In genomic region chr19:6464070-6464873, GRCh38 we compare ENCODE assay signal across 1 cellular context.
TF ChIP-seq lines count a peak whose summit lies in the region.

CRB3 (plus strand) TSS chr19:6464271; CDS start chr19:6464702, 431 bp downstream.

TF ChIP-seq in HepG2, 621 proteins besides CTCF, POLR2A, EP300 and RAD21 (continued from another document and continues in another):
- 0 out of 2 replicates have a peak, but pooled peaks have one; percentile 11 for TF ChIP-seq ZNF784 (CRISPR knock-in tag; IDR thresholded peaks at IDR 0.05; ENCODE audit: borderline replicate concordance)
- TF ChIP-seq ZNF576 (CRISPR knock-in tag; IDR thresholded peaks at IDR 0.05) = 0 out of 2 replicates have a peak, but pooled peaks have one; percentile 47
- peak; percentile 53; the same call in 1 of the 2 replicates for TF ChIP-seq NR2F6 (IDR thresholded peaks at IDR 0.05)
- TF ChIP-seq NR2F6 (CRISPR knock-in tag; IDR thresholded peaks at IDR 0.05) = peak; percentile 32; the same call in 1 of the 2 replicates
- no peak for TF ChIP-seq GTF3A (CRISPR knock-in tag; conservative IDR thresholded peaks at IDR 0.05)
- TF ChIP-seq SMYD3 (CRISPR knock-in tag; IDR thresholded peaks at IDR 0.05) = no peak
- no peak for TF ChIP-seq ZBTB33 (CRISPR knock-in tag; IDR thresholded peaks at IDR 0.05)
- TF ChIP-seq ZNF275 (CRISPR knock-in tag; IDR thresholded peaks at IDR 0.05; ENCODE audit: borderline replicate concordance) = no peak
- no peak for TF ChIP-seq AHR (CRISPR knock-in tag; IDR thresholded peaks at IDR 0.05)
- peak; percentile 80 for TF ChIP-seq RBFOX2 (IDR thresholded peaks at IDR 0.05; ENCODE audit: low read depth, low read length)
- TF ChIP-seq BRD4 (CRISPR knock-in tag; IDR thresholded peaks at IDR 0.05) = no peak
- TF ChIP-seq ZNF335 (CRISPR knock-in tag; IDR thresholded peaks at IDR 0.05) = peak; percentile 52
- TF ChIP-seq FOXK2 (IDR thresholded peaks at IDR 0.05) = no peak
- TF ChIP-seq PRPF4 (IDR thresholded peaks at IDR 0.05; ENCODE audit: low read depth, low read length, poor library complexity, severe bottlenecking) = no peak
- peak; percentile 44 for TF ChIP-seq AGO2 (optimal IDR thresholded peaks at IDR 0.05; ENCODE audit: low read depth, low read length)
- no peak for TF ChIP-seq ZFP36L1 (CRISPR knock-in tag; IDR thresholded peaks at IDR 0.05)
- TF ChIP-seq SNAPC2 (CRISPR knock-in tag; IDR thresholded peaks at IDR 0.05) = no peak
- peak; percentile 63; the same call in 1 of the 2 replicates for TF ChIP-seq SRY (CRISPR knock-in tag; IDR thresholded peaks at IDR 0.05)
- TF ChIP-seq KLF15 (CRISPR knock-in tag; IDR thresholded peaks at IDR 0.05; ENCODE audit: borderline replicate concordance) = peak; percentile 15; the same call in 1 of the 2 replicates
- peak; percentile 58 for TF ChIP-seq HOXA3 (CRISPR knock-in tag; IDR thresholded peaks at IDR 0.05)
- 0 out of 2 replicates have a peak, but pooled peaks have one; percentile 44 for TF ChIP-seq ZNF83 (CRISPR knock-in tag; IDR thresholded peaks at IDR 0.05; ENCODE audit: borderline replicate concordance)
- no peak for TF ChIP-seq ZMAT5 (CRISPR knock-in tag; IDR thresholded peaks at IDR 0.05; ENCODE audit: borderline replicate concordance, low read depth)
- TF ChIP-seq ZC3H13 (CRISPR knock-in tag; IDR thresholded peaks at IDR 0.05) = no peak
- peak; percentile 14; the same call in 1 of the 2 replicates for TF ChIP-seq KDM5B (CRISPR knock-in tag; IDR thresholded peaks at IDR 0.05; ENCODE audit: borderline replicate concordance)
- no peak for TF ChIP-seq NPAS2 (CRISPR knock-in tag; IDR thresholded peaks at IDR 0.05; ENCODE audit: borderline replicate concordance)
- TF ChIP-seq ELF3 (CRISPR knock-in tag; IDR thresholded peaks at IDR 0.05) = peak; percentile 57; the same call in 1 of the 2 replicates
- no peak for TF ChIP-seq PRDM10 (CRISPR knock-in tag; IDR thresholded peaks at IDR 0.05; ENCODE audit: low read depth)
- TF ChIP-seq NR2C2 (CRISPR knock-in tag; IDR thresholded peaks at IDR 0.05; ENCODE audit: borderline replicate concordance) = peak; percentile 76
- TF ChIP-seq YY1 (IDR thresholded peaks at IDR 0.05; ENCODE audit: insufficient read depth, insufficient replicate concordance, low read depth, low read length) = peak; percentile 26
- TF ChIP-seq ZNF607 (CRISPR knock-in tag; IDR thresholded peaks at IDR 0.05; ENCODE audit: borderline replicate concordance) = peak; percentile 15; the same call in 1 of the 2 replicates
- no peak for TF ChIP-seq MIER3 (CRISPR knock-in tag; IDR thresholded peaks at IDR 0.05; ENCODE audit: borderline replicate concordance)
- TF ChIP-seq ZNF44 (CRISPR knock-in tag; IDR thresholded peaks at IDR 0.05) = peak; percentile 40; the same call in 1 of the 2 replicates
- no peak for TF ChIP-seq ZNF629 (CRISPR knock-in tag; conservative IDR thresholded peaks at IDR 0.05)
- TF ChIP-seq PAXIP1 (CRISPR knock-in tag; conservative IDR thresholded peaks at IDR 0.05) = peak; percentile 58
- peak; percentile 69; the same call in 1 of the 2 replicates for TF ChIP-seq KDM2A (CRISPR knock-in tag; IDR thresholded peaks at IDR 0.05; ENCODE audit: borderline replicate concordance, low read depth)
- TF ChIP-seq GMEB1 (CRISPR knock-in tag; IDR thresholded peaks at IDR 0.05; ENCODE audit: borderline replicate concordance) = peak; percentile 53; the same call in 1 of the 2 replicates
- peak; percentile 2; the same call in 1 of the 3 replicates for TF ChIP-seq MXI1 (IDR thresholded peaks at IDR 0.05; ENCODE audit: borderline replicate concordance, low read depth, low read length)
- TF ChIP-seq LCORL (IDR thresholded peaks at IDR 0.05) = 0 out of 2 replicates have a peak, but pooled peaks have one; percentile 33
- TF ChIP-seq LCORL (CRISPR knock-in tag; IDR thresholded peaks at IDR 0.05) = peak; percentile 82
- peak; percentile 61 for TF ChIP-seq THAP11 (CRISPR knock-in tag; IDR thresholded peaks at IDR 0.05)
- TF ChIP-seq HOMEZ (CRISPR knock-in tag; IDR thresholded peaks at IDR 0.05; ENCODE audit: low read depth) = no peak
- no peak for TF ChIP-seq GZF1 (CRISPR knock-in tag; IDR thresholded peaks at IDR 0.05)
- peak; percentile 79 for TF ChIP-seq ZFY (CRISPR knock-in tag; IDR thresholded peaks at IDR 0.05)
- TF ChIP-seq ERF (CRISPR knock-in tag; IDR thresholded peaks at IDR 0.05) = 0 out of 2 replicates have a peak, but pooled peaks have one; percentile 25
- TF ChIP-seq ONECUT2 (CRISPR knock-in tag; IDR thresholded peaks at IDR 0.05) = no peak
- no peak for TF ChIP-seq KDM6A (CRISPR knock-in tag; IDR thresholded peaks at IDR 0.05; ENCODE audit: low read depth)
- peak; percentile 96 for TF ChIP-seq RAD51 (IDR thresholded peaks at IDR 0.05; ENCODE audit: borderline replicate concordance)
- TF ChIP-seq ZNF556 (CRISPR knock-in tag; IDR thresholded peaks at IDR 0.05; ENCODE audit: borderline replicate concordance) = no peak
